15 cellular contexts compared by ENCODE assay signal in genomic region chr4:97496298-97496873, GRCh38.
DNase-seq lines count a peak whose midpoint lies in the region; ATAC-seq, FAIRE-seq and TF ChIP-seq lines count a peak whose summit lies in the region.
"Had no signal": no experiment of that assay in that cellular context is flagged by ENCODE, and none has a peak within 500 bp of the region (broad histone marks: within the 10 kb centered on the region; RNA-seq: fewer than 3 reads in every experiment).

No MANE protein-coding gene starts in this region.

- H3K4me3 ChIP-seq in ectodermal cell (ENCODE audit: insufficient read depth, low read depth, low read length) (no peak overlapping the region), neural cell (ENCODE audit: low read length) (peak overlapping the region; percentile 32), right cardiac atrium (ENCODE audit: low read length) (no peak overlapping the region), suprapubic skin (no peak overlapping the region)
- H3K4me3 ChIP-seq: SJSA1 had no signal

- intact Hi-C loops in right cardiac atrium (cut with DNase I), result no loop called here

- peaks cover 4% of the 10 kb centered on the region for H3K4me1 ChIP-seq in ectodermal cell (ENCODE audit: control insufficient read depth, insufficient read depth, low read length)
- no peaks in the 10 kb centered on the region for H3K4me1 ChIP-seq in right cardiac atrium (ENCODE audit: control insufficient read depth, insufficient read depth, low read length)
- H3K4me1 ChIP-seq in suprapubic skin, result no peaks in the 10 kb centered on the region
- H3K4me1 ChIP-seq: SJSA1 had no signal

- H3K9me3 ChIP-seq in ectodermal cell (ENCODE audit: control insufficient read depth, low read length) (no peaks in the 10 kb centered on the region), neural cell (ENCODE audit: low read length) (no peaks in the 10 kb centered on the region), right cardiac atrium (ENCODE audit: control insufficient read depth, low read length) (no peaks in the 10 kb centered on the region), suprapubic skin (no peaks in the 10 kb centered on the region)
- H3K9me3 ChIP-seq: SJSA1 had no signal

- ATAC-seq in right cardiac atrium, result no peak
- ATAC-seq: left ventricle myocardium superior had no signal

- in situ Hi-C loops in G401 (cut with HindIII; ENCODE audit: low sequenced_read_pairs), result no loop called here

- peak overlapping the region; percentile 58 for H3K27ac ChIP-seq in ectodermal cell (ENCODE audit: insufficient read depth, low read depth, low read length, poor library complexity, severe bottlenecking)
- H3K27ac ChIP-seq in neural cell (ENCODE audit: low read length), result no peak overlapping the region
- no peak overlapping the region for H3K27ac ChIP-seq in right cardiac atrium (ENCODE audit: low read length)
- H3K27ac ChIP-seq in suprapubic skin, result no peak overlapping the region
- H3K27ac ChIP-seq: SJSA1 had no signal

- no peak overlapping the region for H3K9ac ChIP-seq in neural cell (ENCODE audit: low read length)

- H3K27me3 ChIP-seq in ectodermal cell (ENCODE audit: control insufficient read depth, insufficient read depth, low read length, poor library complexity, severe bottlenecking), result no peaks in the 10 kb centered on the region
- H3K27me3 ChIP-seq in neural cell (ENCODE audit: insufficient read depth, low read depth, low read length), result no peaks in the 10 kb centered on the region
- H3K27me3 ChIP-seq in right cardiac atrium (ENCODE audit: control insufficient read depth, insufficient read depth), result no peaks in the 10 kb centered on the region
- H3K27me3 ChIP-seq in suprapubic skin, result no peaks in the 10 kb centered on the region
- H3K27me3 ChIP-seq: SJSA1 had no signal

- H3K36me3 ChIP-seq in ectodermal cell (ENCODE audit: control insufficient read depth, insufficient read depth, low read length), result no peaks in the 10 kb centered on the region
- H3K36me3 ChIP-seq in neural cell (ENCODE audit: insufficient read depth, low read length), result no peaks in the 10 kb centered on the region
- H3K36me3 ChIP-seq in suprapubic skin, result no peaks in the 10 kb centered on the region
- H3K36me3 ChIP-seq: SJSA1 had no signal

- no peak for TF ChIP-seq CTCF in neural cell (IDR thresholded peaks at IDR 0.05; ENCODE audit: poor library complexity, severe bottlenecking)
- no peak for TF ChIP-seq CTCF in suprapubic skin (IDR thresholded peaks at IDR 0.05)

- H3K4me2 ChIP-seq in neural cell (ENCODE audit: low read length), result peak overlapping the region; percentile 3

- no peaks in the 10 kb centered on the region for H3F3A ChIP-seq in neural cell (ENCODE audit: insufficient read depth, low read length, poor library complexity, severe bottlenecking)

- peak; percentile 14 for DNase-seq in G401 (ENCODE audit: low spot score)
- DNase-seq in NCI-H69 (lab: John Stamatoyannopoulos, UW), result peak; percentile 48
- DNase-seq in right cardiac atrium, result no peak
- no peak for DNase-seq in suprapubic skin (ENCODE audit: low spot score in 2 of 2)
- DNase-seq in activated CD4-positive, alpha-beta T cell treated with anti-CD3 and anti-CD28 coated beads for 1 hour, result no peak
- DNase-seq in GM12892 (ENCODE audit: insufficient read length), result no peak
- DNase-seq: EL; glutamatergic neuron; GOT3; left ventricle myocardium superior; stimulated activated CD4-positive, alpha-beta T cell treated with anti-CD3 and anti-CD28 coated beads, Interleukin-4, amount 100 ng/mL, for 4 hours; stimulated activated naive CD4-positive, alpha-beta T cell treated with Interleukin-2 at 50 U/mL for 16 hours had no signal

- TF ChIP-seq POLR2A in suprapubic skin (IDR thresholded peaks at IDR 0.05), result no peak
- TF ChIP-seq POLR2A in GM12892 (IDR thresholded peaks at IDR 0.05; ENCODE audit: low read depth, low read length), result no peak

- H3K79me2 ChIP-seq in neural cell (replicated peaks; ENCODE audit: insufficient read depth, low read length), result no peaks in the 10 kb centered on the region

- FAIRE-seq in GM12892 (lab: Jason Lieb, UNC), result no peak

- WGBS in ectodermal cell, 2 experiments, result 73 to 78% methylated on average over 3 of the region's 3 CpGs
- WGBS in right cardiac atrium, result 55% methylated on average over 3 of the region's 3 CpGs
- 22% methylated on average over 3 of the region's 3 CpGs for WGBS in suprapubic skin

- TF ChIP-seq EP300 in neural cell (conservative IDR thresholded peaks at IDR 0.05; ENCODE audit: poor library complexity, severe bottlenecking) (peak; percentile 55), suprapubic skin (IDR thresholded peaks at IDR 0.05) (no peak)

- peak; percentile 9 for TF ChIP-seq RAD21 in neural cell (conservative IDR thresholded peaks at IDR 0.05)

- H2AFZ ChIP-seq in neural cell (ENCODE audit: low read depth, low read length), result no peak overlapping the region

- no peaks in the 10 kb centered on the region for H3K9me2 ChIP-seq in neural cell (ENCODE audit: insufficient read depth, low read length)

- no peaks in the 10 kb centered on the region for H4K20me1 ChIP-seq in neural cell (ENCODE audit: insufficient read depth)

TF ChIP-seq in neural cell, 6 proteins besides CTCF, POLR2A, EP300 and RAD21:
- TF ChIP-seq MXI1 (conservative IDR thresholded peaks at IDR 0.05; ENCODE audit: poor library complexity, severe bottlenecking) (peak; percentile 29), TAF1 (IDR thresholded peaks at IDR 0.05; ENCODE audit: low read depth) (no peak), POLR2AphosphoS5 (IDR thresholded peaks at IDR 0.05) (peak; percentile 46)

Comparison
In these comparisons a context has a peak if more than half of its experiments do, and no peak if none do; other contexts are left out.
1. DNase-seq: peak in G401 (single experiment) and NCI-H69 (single experiment); none in right cardiac atrium (0 of 3), suprapubic skin (0 of 2), activated CD4-positive, alpha-beta T cell treated with anti-CD3 and anti-CD28 coated beads for 1 hour (single experiment) and GM12892 (single experiment).